ENCODE assay signal across 11 cellular contexts in genomic region chr17:42009170-42009569, GRCh38. TPM values are rescaled to one million over a fixed set of nuclear protein-coding genes. Genes with fewer than 3 reads are reported as not detected.
DNase-seq lines count a peak whose midpoint lies in the region; ATAC-seq, FAIRE-seq and TF ChIP-seq lines count a peak whose summit lies in the region.
"Had no signal": no experiment of that assay in that cellular context is flagged by ENCODE, and none has a peak within 500 bp of the region (broad histone marks: within the 10 kb centered on the region; RNA-seq: fewer than 3 reads in every experiment).

No MANE protein-coding gene starts in this region.

- FAIRE-seq in frontal cortex (lab: Jason Lieb, UNC): no peak

- peak overlapping the region in 2 of 3 experiments; percentile 9 to 58 for H3K27ac Mint-ChIP-seq in nephron
- H3K27ac Mint-ChIP-seq: activated CD4-positive, alpha-beta memory T cell treated with anti-CD3 and anti-CD28 coated beads for 36 hours had no signal

- TF ChIP-seq CTCF in OCI-LY3 (IDR thresholded peaks at IDR 0.05; ENCODE audit: low read depth, low read length) (peak; percentile 59), nephron (IDR thresholded peaks at IDR 0.05; ENCODE audit: unreplicated experiment in 3 of 3) (no peak)

- peaks cover 66% of the 10 kb centered on the region for H4K20me1 ChIP-seq in OCI-LY3 (ENCODE audit: insufficient read depth, low read length)

- H3K9me3 ChIP-seq in OCI-LY3 (ENCODE audit: insufficient read depth, low read length): no peaks in the 10 kb centered on the region

- no peak overlapping the region for H3K4me2 ChIP-seq in OCI-LY3 (ENCODE audit: low read length)
- H3K4me2 ChIP-seq: hepatocyte had no signal

- no peaks in the 10 kb centered on the region for H3K4me1 ChIP-seq in OCI-LY3 (ENCODE audit: low read length)

- H2AFZ ChIP-seq in OCI-LY3 (ENCODE audit: low read depth, low read length): no peak overlapping the region
- H2AFZ ChIP-seq: hepatocyte had no signal

- no peak overlapping the region for H3K9ac ChIP-seq in OCI-LY3 (ENCODE audit: low read length)

- no peak overlapping the region for H3K4me3 Mint-ChIP-seq in nephron
- H3K4me3 Mint-ChIP-seq: activated CD4-positive, alpha-beta memory T cell treated with anti-CD3 and anti-CD28 coated beads for 36 hours had no signal

- peaks cover 25% of the 10 kb centered on the region for H3K4me1 Mint-ChIP-seq in nephron

- peaks cover 98% of the 10 kb centered on the region for H3K79me2 ChIP-seq in OCI-LY3 (ENCODE audit: low read length)

- no peak overlapping the region for H3K27ac ChIP-seq in OCI-LY3 (ENCODE audit: low read length)
- H3K27ac ChIP-seq: hepatocyte had no signal

- no peaks in the 10 kb centered on the region for H3K27me3 ChIP-seq in OCI-LY3 (ENCODE audit: low read depth, low read length)
- H3K27me3 ChIP-seq: hepatocyte had no signal

- H3K27me3 Mint-ChIP-seq in nephron (ENCODE audit: low read depth): no peaks in the 10 kb centered on the region
- H3K27me3 Mint-ChIP-seq: activated CD4-positive, alpha-beta memory T cell treated with anti-CD3 and anti-CD28 coated beads for 36 hours had no signal

- DNase-seq in EH (ENCODE audit: low read depth) (peak; percentile 12), NCI-H2107 treated with DMSO at 0.1 percent for 48 hours (lab: John Stamatoyannopoulos, UW; ENCODE audit: unreplicated experiment) (no peak), frontal cortex (ENCODE audit: low spot score in 2 of 2) (no peak)
- DNase-seq: activated CD4-positive, alpha-beta memory T cell treated with anti-CD3 and anti-CD28 coated beads for 36 hours; Right ventricle myocardium superior had no signal

- ATAC-seq in esophagus mucosa (peak; percentile 80), HG02588 (IDR thresholded peaks at IDR 0.05; ENCODE audit: unreplicated experiment) (no peak), HG02798 (IDR thresholded peaks at IDR 0.05; ENCODE audit: poor library complexity, unreplicated experiment) (no peak)

- peaks cover 3% of the 10 kb centered on the region for H3K36me3 ChIP-seq in OCI-LY3 (replicated peaks; ENCODE audit: low read depth, low read length)

- H3K36me3 Mint-ChIP-seq in nephron (ENCODE audit: low read depth): peaks cover 21% of the 10 kb centered on the region

- H3K4me3 ChIP-seq in OCI-LY3 (ENCODE audit: low read length): no peak overlapping the region
- H3K4me3 ChIP-seq: hepatocyte had no signal

- H3K9me3 Mint-ChIP-seq in nephron: no peaks in the 10 kb centered on the region
- H3K9me3 Mint-ChIP-seq: activated CD4-positive, alpha-beta memory T cell treated with anti-CD3 and anti-CD28 coated beads for 36 hours had no signal

RNA-seq across cellular contexts. Expression of gene DNAJC7, which starts 8.1 kb away (rescaled TPM):
- total RNA-seq in esophagus mucosa (75.5 TPM), frontal cortex (91.3 TPM)

RNA-seq across cellular contexts. Expression of gene NKIRAS2, which starts 10.7 kb away (rescaled TPM):
- total RNA-seq in esophagus mucosa: 30.3 TPM
- total RNA-seq in frontal cortex: 31.4 TPM

RNA-seq across cellular contexts. Expression of gene C17orf113, which starts 41.2 kb away (rescaled TPM):
- total RNA-seq in esophagus mucosa (0.48 TPM), frontal cortex (3.7 TPM)

RNA-seq across cellular contexts. Expression of gene CNP, which starts 42.6 kb away (rescaled TPM):
- total RNA-seq in esophagus mucosa: 89.9 TPM
- 50.5 TPM for total RNA-seq in frontal cortex
